19 cellular contexts compared by ENCODE assay signal in genomic region chr2:67641709-67642397, GRCh38.
DNase-seq lines count a peak whose midpoint lies in the region; ATAC-seq, FAIRE-seq and TF ChIP-seq lines count a peak whose summit lies in the region.
"Had no signal": no experiment of that assay in that cellular context is flagged by ENCODE, and none has a peak within 500 bp of the region (broad histone marks: within the 10 kb centered on the region; RNA-seq: fewer than 3 reads in every experiment).

No MANE protein-coding gene starts in this region.

- no TSS peak for BruUV-seq in A673 (replicated peaks; lab: Mats Ljungman, UMichigan)

- DNase-seq in A673 (ENCODE audit: low spot score) (peak; percentile 9), G401 (ENCODE audit: low spot score) (peak; percentile 26), astrocyte (ENCODE audit: low read depth) (peak; percentile 79), iris pigment epithelial cell (ENCODE audit: low read depth) (peak; percentile 37), osteoblast (ENCODE audit: insufficient read length, low spot score, missing footprints) (no peak), GM19238 (ENCODE audit: insufficient read length, low spot score) (no peak)
- DNase-seq: activated CD4-positive, alpha-beta T cell treated with anti-CD3 and anti-CD28 coated beads, Interleukin-2, amount 50 U/mL, for 48 hours; activated naive CD4-positive, alpha-beta T cell; activated T-cell treated with anti-CD3 and anti-CD28 coated beads for 4 hours; EL; foreskin melanocyte; left colon; NCI-H446 treated with DMSO at 0.1 percent for 48 hours had no signal

- intact Hi-C loops in A673 (cut with micrococcal nuclease; ENCODE audit: unreplicated experiment): no loop called here

- no peak overlapping the region for H3K4me3 Mint-ChIP-seq in astrocyte (ENCODE audit: unreplicated experiment)
- H3K4me3 Mint-ChIP-seq: B cell had no signal

- H3K9me3 ChIP-seq in A673 (ENCODE audit: low read depth, low read length, poor library complexity, severe bottlenecking): no peaks in the 10 kb centered on the region
- peaks cover 4% of the 10 kb centered on the region for H3K9me3 ChIP-seq in astrocyte (ENCODE audit: insufficient read depth, low read depth, low read length)
- H3K9me3 ChIP-seq in osteoblast (ENCODE audit: low read depth, low read length): peaks cover 3% of the 10 kb centered on the region
- H3K9me3 ChIP-seq: ascending aorta had no signal

- no peak overlapping the region for H3K9ac ChIP-seq in astrocyte (ENCODE audit: low read length)

- no peaks in the 10 kb centered on the region for H3K36me3 ChIP-seq in A673 (ENCODE audit: insufficient read depth, low read length, poor library complexity, severe bottlenecking)
- no peaks in the 10 kb centered on the region for H3K36me3 ChIP-seq in astrocyte (ENCODE audit: insufficient read depth, low read length)
- no peaks in the 10 kb centered on the region for H3K36me3 ChIP-seq in osteoblast (ENCODE audit: insufficient read depth, low read length)
- H3K36me3 ChIP-seq: ascending aorta had no signal

- CTCF ChIA-PET in A673 (lab: Charles Lee): no interaction called here

- peaks cover 4% of the 10 kb centered on the region for H3K4me1 Mint-ChIP-seq in astrocyte (ENCODE audit: low read depth, unreplicated experiment)
- H3K4me1 Mint-ChIP-seq: B cell had no signal

- FAIRE-seq in astrocyte (lab: Jason Lieb, UNC): no peak
- FAIRE-seq: colon, HepG2 had no signal

- H3K4me2 ChIP-seq in astrocyte (ENCODE audit: low read length) (no peak overlapping the region), osteoblast (ENCODE audit: insufficient read depth, low read length) (no peak overlapping the region)

- H3K9me3 Mint-ChIP-seq in astrocyte (ENCODE audit: unreplicated experiment): no peaks in the 10 kb centered on the region

- H3K4me1 ChIP-seq in A673 (ENCODE audit: insufficient read depth, low read length, poor library complexity, severe bottlenecking): no peaks in the 10 kb centered on the region
- H3K4me1 ChIP-seq in astrocyte (ENCODE audit: insufficient read depth, low read length): no peaks in the 10 kb centered on the region
- H3K4me1 ChIP-seq in osteoblast (ENCODE audit: insufficient read depth, low read length): no peaks in the 10 kb centered on the region

- ATAC-seq in GM21526 (IDR thresholded peaks at IDR 0.05; ENCODE audit: low FRiP score, unreplicated experiment) (no peak), HG03442 (IDR thresholded peaks at IDR 0.05; ENCODE audit: unreplicated experiment) (no peak)
- ATAC-seq: HepG2, left colon had no signal

- in situ Hi-C loops in G401 (cut with HindIII; ENCODE audit: low sequenced_read_pairs): no loop called here

- H3K27me3 Mint-ChIP-seq in astrocyte (ENCODE audit: low read depth, unreplicated experiment): no peaks in the 10 kb centered on the region

- POLR2A ChIA-PET in A673 (lab: Charles Lee; ENCODE audit: low non-redundant PET): interaction anchor here (0.6 kb wide), 1 partner anchor 184 kb away, joined by 15 read pairs; no protein-coding TSS in a partner anchor

- H3K27me3 ChIP-seq in A673 (replicated peaks; ENCODE audit: insufficient read depth, low read depth, low read length, poor library complexity) (no peaks in the 10 kb centered on the region), astrocyte (ENCODE audit: insufficient read depth, low read length) (no peaks in the 10 kb centered on the region), osteoblast (ENCODE audit: insufficient read depth, low read length) (no peaks in the 10 kb centered on the region)
- H3K27me3 ChIP-seq: ascending aorta had no signal

- TF ChIP-seq CTCF in A673 (conservative IDR thresholded peaks at IDR 0.05; ENCODE audit: low read depth, low read length) (no peak), astrocyte (IDR thresholded peaks at IDR 0.05; ENCODE audit: insufficient read depth, low read depth, low read length) (no peak), osteoblast (IDR thresholded peaks at IDR 0.05; ENCODE audit: extremely low read depth, low read depth, low read length) (no peak)

- no peak overlapping the region for H3K27ac ChIP-seq in A673 (ENCODE audit: low read depth, low read length, poor library complexity, severe bottlenecking)
- no peak overlapping the region for H3K27ac ChIP-seq in astrocyte (ENCODE audit: low read depth, low read length)
- no peak overlapping the region for H3K27ac ChIP-seq in osteoblast (ENCODE audit: low read depth, low read length)
- H3K27ac ChIP-seq: ascending aorta had no signal

- H3K27ac Mint-ChIP-seq in astrocyte (ENCODE audit: unreplicated experiment): no peak overlapping the region
- H3K27ac Mint-ChIP-seq: B cell had no signal

- H4K20me1 ChIP-seq in astrocyte (ENCODE audit: insufficient read depth, low read length) (no peaks in the 10 kb centered on the region), osteoblast (ENCODE audit: insufficient read depth, low read length) (no peaks in the 10 kb centered on the region)

- no peaks in the 10 kb centered on the region for H3K36me3 Mint-ChIP-seq in astrocyte (ENCODE audit: low read depth, unreplicated experiment)

- H2AFZ ChIP-seq in astrocyte (ENCODE audit: low read depth, low read length): no peak overlapping the region
- no peak overlapping the region for H2AFZ ChIP-seq in osteoblast (ENCODE audit: low read length)

- H3K4me3 ChIP-seq in A673 (ENCODE audit: low read depth, low read length, poor library complexity, severe bottlenecking) (no peak overlapping the region), astrocyte (ENCODE audit: insufficient read depth, low read depth, low read length) (no peak overlapping the region), osteoblast (ENCODE audit: insufficient read depth, low read length) (no peak overlapping the region)
- H3K4me3 ChIP-seq: ascending aorta had no signal

- H3K79me2 ChIP-seq in astrocyte (ENCODE audit: insufficient read depth, low read length): no peaks in the 10 kb centered on the region
- no peaks in the 10 kb centered on the region for H3K79me2 ChIP-seq in osteoblast (ENCODE audit: insufficient read depth, low read length)

Comparison
In these comparisons a context has a peak if more than half of its experiments do, and no peak if none do; other contexts are left out.
1. DNase-seq: peak in A673 (single experiment), G401 (single experiment), astrocyte (single experiment) and iris pigment epithelial cell (single experiment); none in osteoblast (single experiment) and GM19238 (single experiment).